1 cellular context compared by ENCODE assay signal in genomic region chr9:124371183-124371582, GRCh38.
A peak's percentile ranks its signal among the peaks of the same experiment; 100 is the strongest.
TF ChIP-seq lines count a peak whose summit lies in the region.

No MANE protein-coding gene starts in this region.

TF ChIP-seq in H1, 55 proteins besides CTCF, POLR2A, EP300 and RAD21:
- no peak for TF ChIP-seq POU5F1 (IDR thresholded peaks at IDR 0.05; ENCODE audit: low read depth, low read length)
- TF ChIP-seq MAFK (IDR thresholded peaks at IDR 0.05; ENCODE audit: low read depth, low read length), result no peak
- peak; percentile 71; the same call in 1 of the 2 replicates for TF ChIP-seq CEBPB (IDR thresholded peaks at IDR 0.05; ENCODE audit: low read depth, low read length)
- TF ChIP-seq CBX8 (IDR thresholded peaks at IDR 0.05; ENCODE audit: borderline replicate concordance, low read depth, low read length), result no peak
- no peak for TF ChIP-seq GABPA (IDR thresholded peaks at IDR 0.05; ENCODE audit: borderline replicate concordance, insufficient read depth, low read length)
